In the genomic region with DNA sequence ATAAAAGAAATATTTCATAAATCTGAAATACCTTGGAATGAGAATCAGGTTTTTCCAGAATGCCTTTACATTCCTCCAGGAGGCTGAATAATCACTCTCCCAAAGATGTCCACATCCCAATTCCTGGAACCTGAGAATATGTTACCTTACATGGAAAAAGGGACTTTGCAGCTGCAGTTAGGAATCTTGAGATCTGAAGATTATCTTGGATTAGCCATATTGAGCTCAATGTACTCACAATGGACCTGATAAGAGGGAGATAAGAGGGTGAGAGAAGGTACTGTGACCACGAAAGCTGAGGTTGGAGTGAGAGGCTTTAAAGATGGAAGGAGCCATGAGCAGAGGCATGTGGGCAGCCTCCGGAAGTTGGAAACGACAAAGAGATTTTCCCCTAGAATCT, we compare ENCODE assay signal across 7 cellular contexts.
"Had no signal": no experiment of that assay in that cellular context is flagged by ENCODE, and none has a peak within 500 bp of the region (broad histone marks: within the 10 kb centered on the region; RNA-seq: fewer than 3 reads in every experiment).

No MANE protein-coding gene starts in this region.

- H3K4me1 ChIP-seq: HAP-1 had no signal

- ATAC-seq: HepG2 had no signal

- H3K27ac ChIP-seq: HL-60 had no signal

- H3K27ac Mint-ChIP-seq: IgD-negative memory B cell had no signal

- H3K4me3 ChIP-seq: HAP-1 had no signal

- H3K36me3 Mint-ChIP-seq: IgD-negative memory B cell had no signal

- H3K4me3 Mint-ChIP-seq: IgD-negative memory B cell had no signal

- H3K36me3 ChIP-seq: HAP-1 had no signal

- DNase-seq: GOT3, H7, KBM-7 had no signal
